Comparison of ENCODE assay signal across 20 cellular contexts in genomic region chr7:49643750-49644149, GRCh38.
DNase-seq lines count a peak whose midpoint lies in the region; ATAC-seq, FAIRE-seq and TF ChIP-seq lines count a peak whose summit lies in the region.
"Had no signal": no experiment of that assay in that cellular context is flagged by ENCODE, and none has a peak within 500 bp of the region (broad histone marks: within the 10 kb centered on the region; RNA-seq: fewer than 3 reads in every experiment).

No MANE protein-coding gene starts in this region.

- H3K27me3 ChIP-seq in endodermal cell (ENCODE audit: control insufficient read depth, insufficient read depth, low read length, poor library complexity, severe bottlenecking) (no peaks in the 10 kb centered on the region), neural cell (ENCODE audit: insufficient read depth, low read depth, low read length) (no peaks in the 10 kb centered on the region)

- intact Hi-C loops in kidney (cut with DNase I) = no loop called here

- no peak overlapping the region for H3K4me2 ChIP-seq in neural cell (ENCODE audit: low read length)
- H3K4me2 ChIP-seq: A549 had no signal

- H2AFZ ChIP-seq in neural cell (ENCODE audit: low read depth, low read length) = no peak overlapping the region

- no peaks in the 10 kb centered on the region for H3K4me1 Mint-ChIP-seq in endodermal cell
- H3K4me1 Mint-ChIP-seq: CD4-positive, alpha-beta memory T cell had no signal

- no peak overlapping the region for H3K27ac ChIP-seq in endodermal cell (ENCODE audit: low read depth, low read length)
- peak overlapping the region; percentile 63 for H3K27ac ChIP-seq in neural cell (ENCODE audit: low read length)
- no peak overlapping the region for H3K27ac ChIP-seq in kidney (ENCODE audit: low read depth in 2 of 2, low read length in 2 of 2)
- H3K27ac ChIP-seq: A549 had no signal

- H3F3A ChIP-seq in neural cell (ENCODE audit: insufficient read depth, low read length, poor library complexity, severe bottlenecking) = no peaks in the 10 kb centered on the region

- no peak for ATAC-seq in GM19463 (IDR thresholded peaks at IDR 0.05; ENCODE audit: unreplicated experiment)
- ATAC-seq: A549 had no signal

- H3K4me3 ChIP-seq in endodermal cell (ENCODE audit: low read length) (no peak overlapping the region), neural cell (ENCODE audit: low read length) (peak overlapping the region; percentile 32), kidney (ENCODE audit: low read length in 2 of 2) (no peak overlapping the region)
- H3K4me3 ChIP-seq: A549, HAP-1 had no signal

- no peak overlapping the region for H3K9ac ChIP-seq in endodermal cell (ENCODE audit: extremely low read depth, low read length, poor library complexity, severe bottlenecking)
- H3K9ac ChIP-seq in neural cell (ENCODE audit: low read length) = peak overlapping the region; percentile 16
- H3K9ac ChIP-seq in kidney (ENCODE audit: low read length in 2 of 2) = no peak overlapping the region

- no peaks in the 10 kb centered on the region for H4K20me1 ChIP-seq in neural cell (ENCODE audit: insufficient read depth)

- H3K4me1 ChIP-seq in endodermal cell (ENCODE audit: control insufficient read depth, insufficient read depth, low read length) = no peaks in the 10 kb centered on the region
- H3K4me1 ChIP-seq in kidney (ENCODE audit: control insufficient read depth in 1 of 2, insufficient read depth in 1 of 2, low read depth in 1 of 2, low read length in 2 of 2) = no peaks in the 10 kb centered on the region
- H3K4me1 ChIP-seq: A549, HAP-1 had no signal

- peak; percentile 28 for TF ChIP-seq CTCF in endodermal cell (conservative IDR thresholded peaks at IDR 0.05)
- TF ChIP-seq CTCF in neural cell (IDR thresholded peaks at IDR 0.05; ENCODE audit: poor library complexity, severe bottlenecking) = peak; percentile 32
- TF ChIP-seq CTCF in kidney (IDR thresholded peaks at IDR 0.05; ENCODE audit: borderline replicate concordance, extremely low read depth, insufficient read depth) = no peak

- no peak for TF ChIP-seq EP300 in neural cell (conservative IDR thresholded peaks at IDR 0.05; ENCODE audit: poor library complexity, severe bottlenecking)

- no peak overlapping the region for H3K4me3 Mint-ChIP-seq in endodermal cell
- H3K4me3 Mint-ChIP-seq: CD4-positive, alpha-beta memory T cell; HFFc6 had no signal

- H3K27ac Mint-ChIP-seq in endodermal cell = no peak overlapping the region
- H3K27ac Mint-ChIP-seq: CD4-positive, alpha-beta memory T cell; HFFc6 had no signal

- WGBS in endodermal cell (ENCODE audit: insufficient coverage in 1 of 2, insufficient read length in 1 of 2), 2 experiments = 85 to 100% methylated on average over 1 to 4 of the region's 4 CpGs

- peaks cover 4% of the 10 kb centered on the region for H3K9me3 Mint-ChIP-seq in endodermal cell

- no peaks in the 10 kb centered on the region for H3K9me3 ChIP-seq in endodermal cell (ENCODE audit: control insufficient read depth, low read length)
- H3K9me3 ChIP-seq in neural cell (ENCODE audit: low read length) = no peaks in the 10 kb centered on the region
- H3K9me3 ChIP-seq in kidney (ENCODE audit: control insufficient read depth in 1 of 2, low read length in 2 of 2) = no peaks in the 10 kb centered on the region
- H3K9me3 ChIP-seq: A549, HAP-1 had no signal

- H3K27me3 Mint-ChIP-seq in endodermal cell (ENCODE audit: insufficient read depth) = no peaks in the 10 kb centered on the region
- H3K27me3 Mint-ChIP-seq: CD4-positive, alpha-beta memory T cell had no signal

- H3K36me3 Mint-ChIP-seq in endodermal cell (ENCODE audit: low read depth) = no peaks in the 10 kb centered on the region
- H3K36me3 Mint-ChIP-seq: CD4-positive, alpha-beta memory T cell had no signal

- FAIRE-seq in kidney (lab: Jason Lieb, UNC) = no peak
- FAIRE-seq: A549, GM12891, GM18507, H54 had no signal

- no peak for TF ChIP-seq RAD21 in neural cell (conservative IDR thresholded peaks at IDR 0.05)

- no peaks in the 10 kb centered on the region for H3K79me2 ChIP-seq in neural cell (replicated peaks; ENCODE audit: insufficient read depth, low read length)

- H3K9me2 ChIP-seq in neural cell (ENCODE audit: insufficient read depth, low read length) = no peaks in the 10 kb centered on the region

- H3K36me3 ChIP-seq in endodermal cell (ENCODE audit: control insufficient read depth, insufficient read depth, low read length) (no peaks in the 10 kb centered on the region), neural cell (ENCODE audit: insufficient read depth, low read length) (no peaks in the 10 kb centered on the region), kidney (ENCODE audit: control insufficient read depth in 1 of 2, insufficient read depth in 2 of 2, low read length in 2 of 2) (no peaks in the 10 kb centered on the region)
- H3K36me3 ChIP-seq: HAP-1 had no signal

- DNase-seq in ELF-1 (ENCODE audit: low read depth, low spot score) (peak; percentile 15), endodermal cell (no peak), AML-193 (lab: John Stamatoyannopoulos, UW) (no peak), kidney (no peak)
- DNase-seq: 8988T; ACHN; Calu3; CD4-positive, alpha-beta memory T cell; DMS153; DND-41; GF-D8; GOT3; HFFc6 had no signal

TF ChIP-seq in neural cell, 6 proteins besides CTCF, POLR2A, EP300 and RAD21:
- TF ChIP-seq SMC3 (conservative IDR thresholded peaks at IDR 0.05; ENCODE audit: poor library complexity) (no peak), REST (IDR thresholded peaks at IDR 0.05; ENCODE audit: borderline replicate concordance) (peak; percentile 95)
